21 cellular contexts compared by ENCODE assay signal in the genomic region with DNA sequence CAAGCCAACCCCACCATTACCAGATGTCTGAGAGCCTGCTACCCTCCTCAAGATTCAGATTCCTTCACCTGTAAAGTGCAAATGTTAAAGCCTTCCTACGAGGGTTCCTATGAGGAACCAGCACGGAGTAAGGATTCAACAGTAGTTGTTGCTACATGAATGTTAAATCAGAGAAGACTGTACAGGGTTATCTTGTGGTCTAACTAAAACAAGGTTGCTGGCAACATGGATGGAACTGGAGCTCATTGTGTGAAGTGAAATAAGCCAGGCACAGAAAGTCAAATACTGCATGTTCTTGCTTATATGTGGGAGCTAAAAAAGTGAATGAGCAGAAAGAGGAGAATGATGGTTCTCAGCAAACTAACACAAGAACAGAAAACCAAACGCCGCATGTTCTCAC.
"Had no signal": no experiment of that assay in that cellular context is flagged by ENCODE, and none has a peak within 500 bp of the region (broad histone marks: within the 10 kb centered on the region; RNA-seq: fewer than 3 reads in every experiment).

No MANE protein-coding gene starts in this region.

- H3K27ac Mint-ChIP-seq: immature natural killer cell, mesothelial cell of epicardium had no signal

- H3K9me3 ChIP-seq: esophagus muscularis mucosa, gastroesophageal sphincter, left lung, lower lobe of right lung, mucosa of descending colon had no signal

- ATAC-seq: foreskin keratinocyte, gastroesophageal sphincter, left lung, lower lobe of right lung, mucosa of descending colon had no signal

- H3K27me3 ChIP-seq: esophagus muscularis mucosa, foreskin keratinocyte, gastroesophageal sphincter, hepatocyte, left lung had no signal

- H3K36me3 ChIP-seq: esophagus muscularis mucosa, gastroesophageal sphincter, left lung, lower lobe of right lung had no signal

- H3K4me1 ChIP-seq: foreskin keratinocyte, gastroesophageal sphincter, left lung, lower lobe of right lung had no signal

- H3K27ac ChIP-seq: coronary artery, dorsolateral prefrontal cortex, esophagus muscularis mucosa, foreskin keratinocyte, gastroesophageal sphincter, hepatocyte, left lung, lower lobe of right lung had no signal

- H3K4me1 Mint-ChIP-seq: immature natural killer cell, naive B cell had no signal

- H3K9me3 Mint-ChIP-seq: immature natural killer cell, mesothelial cell of epicardium, naive B cell had no signal

- DNase-seq: cerebellar nuclear complex; dermis blood vessel endothelial cell; dorsolateral prefrontal cortex; effector CD4-positive, alpha-beta T cell; effector memory CD4-positive, alpha-beta T cell; foreskin keratinocyte; hypothalamus; immature natural killer cell; islet precursor cell; kidney; kidney glomerular epithelial cell; left lung; lower lobe of right lung; mesenchymal stem cell; mucosa of descending colon; naive B cell had no signal

- H3K36me3 Mint-ChIP-seq: immature natural killer cell, naive B cell had no signal

- H3K4me3 ChIP-seq: coronary artery, dorsolateral prefrontal cortex, esophagus muscularis mucosa, gastroesophageal sphincter, hepatocyte, left lung, lower lobe of right lung, mucosa of descending colon had no signal

- H3K4me3 Mint-ChIP-seq: immature natural killer cell, mesothelial cell of epicardium, naive B cell had no signal
